Comparison of ENCODE assay signal across 9 cellular contexts in genomic region chrX:50941638-50942037, GRCh38. TPM values are rescaled to one million over a fixed set of nuclear protein-coding genes. Genes with fewer than 3 reads are reported as not detected.
A peak's percentile ranks its signal among the peaks of the same experiment; 100 is the strongest.
DNase-seq lines count a peak whose midpoint lies in the region; ATAC-seq, FAIRE-seq and TF ChIP-seq lines count a peak whose summit lies in the region.
"Had no signal": no experiment of that assay in that cellular context is flagged by ENCODE, and none has a peak within 500 bp of the region (broad histone marks: within the 10 kb centered on the region; RNA-seq: fewer than 3 reads in every experiment).

No MANE protein-coding gene starts in this region.

- in situ Hi-C loops in IMR-90 (cut with MboI; ENCODE audit: low sequenced_read_pairs) (no loop called here), GM12878 (cut with MboI) (no loop called here)

- intact Hi-C loops in IMR-90 (cut with micrococcal nuclease) = loop anchor here (5.0 kb wide), 1 partner anchor 249 kb away; no protein-coding TSS in a partner anchor
- intact Hi-C loops in GM12878 (cut with micrococcal nuclease; ENCODE audit: unreplicated experiment) = no loop called here
- intact Hi-C loops in mucosa of descending colon (cut with DNase I, micrococcal nuclease) = no loop called here

- no peaks in the 10 kb centered on the region; the same call in none of the 2 replicates for H3K27me3 ChIP-seq in IMR-90 (ENCODE audit: control insufficient read depth, insufficient read depth, low read length)
- H3K27me3 ChIP-seq in GM12878 (replicated peaks in 1 of 2; ENCODE audit: control insufficient read depth in 2 of 2, insufficient read depth in 2 of 2, low read length in 1 of 2) = no peaks in the 10 kb centered on the region
- H3K27me3 ChIP-seq in effector memory CD4-positive, alpha-beta T cell (replicated peaks; ENCODE audit: control insufficient read depth, insufficient read depth, low read length, poor library complexity, severe bottlenecking) = no peaks in the 10 kb centered on the region

- H4K8ac ChIP-seq in IMR-90 (ENCODE audit: low read depth in 2 of 2, low read length in 2 of 2) = no peak overlapping the region

- H4K5ac ChIP-seq in IMR-90 (ENCODE audit: low read depth, low read length) = no peak overlapping the region

- no peak overlapping the region for H3K9ac ChIP-seq in IMR-90 (ENCODE audit: low read depth, low read length)
- H3K9ac ChIP-seq in GM12878 (ENCODE audit: control insufficient read depth, insufficient read depth, low read length) = no peak overlapping the region

- TF ChIP-seq RAD21 in IMR-90 (IDR thresholded peaks at IDR 0.05; ENCODE audit: low read length) (no peak), GM12878 (IDR thresholded peaks at IDR 0.05; ENCODE audit: insufficient read depth, low read depth, low read length) (peak; percentile 34; the same call in 1 of the 2 replicates)

- no peaks in the 10 kb centered on the region for H3K9me3 ChIP-seq in IMR-90 (ENCODE audit: control insufficient read depth, insufficient read depth, low read length)
- H3K9me3 ChIP-seq in GM12878 (replicated peaks; ENCODE audit: control insufficient read depth, insufficient read depth, low read length) = no peaks in the 10 kb centered on the region
- no peaks in the 10 kb centered on the region for H3K9me3 ChIP-seq in mucosa of descending colon
- no peaks in the 10 kb centered on the region for H3K9me3 ChIP-seq in effector memory CD4-positive, alpha-beta T cell (ENCODE audit: control insufficient read depth, low read length)

- peak; percentile 17 for TF ChIP-seq CTCF in GM10266 (IDR thresholded peaks at IDR 0.05; ENCODE audit: control insufficient read depth, insufficient read depth, low read depth, missing control alignments)
- TF ChIP-seq CTCF in IMR-90 (conservative IDR thresholded peaks at IDR 0.05; ENCODE audit: low read depth, low read length) = peak; percentile 29
- peak; percentile 37 to 64 (median 46) for TF ChIP-seq CTCF in GM12878 (IDR thresholded peaks at IDR 0.05 in 2 of 3, conservative IDR thresholded peaks at IDR 0.05 in 1 of 3; ENCODE audit: control insufficient read depth in 2 of 3, extremely low read depth in 1 of 3, insufficient read depth in 1 of 3, low read depth in 3 of 3, low read length in 3 of 3)
- no peak for TF ChIP-seq CTCF in mucosa of descending colon (IDR thresholded peaks at IDR 0.05)

- H3K4me2 ChIP-seq in IMR-90 (ENCODE audit: low read depth, low read length) (no peak overlapping the region), GM12878 (ENCODE audit: control insufficient read depth, insufficient read depth) (no peak overlapping the region)

- no peaks in the 10 kb centered on the region for H3K9me1 ChIP-seq in IMR-90 (ENCODE audit: insufficient read depth, low read length)

- peak; percentile 38 for FAIRE-seq in GM12878 (lab: Jason Lieb, UNC)

- no peak overlapping the region for H2BK15ac ChIP-seq in IMR-90 (ENCODE audit: low read depth, low read length)

- WGBS in IMR-90 (ENCODE audit: extremely low coverage in 2 of 2, insufficient read length in 1 of 2), 2 experiments = no CpG with 5 or more reads among the region's 3 CpGs
- WGBS in GM12878 (ENCODE audit: insufficient coverage, insufficient replicate concordance, low lambda C conversion rate, missing lambda C conversion rate) = 0% methylated on average over 3 of the region's 3 CpGs

- no peak overlapping the region for H2BK120ac ChIP-seq in IMR-90 (ENCODE audit: low read depth, low read length)

- no peak overlapping the region for H3K4ac ChIP-seq in IMR-90 (ENCODE audit: low read depth, low read length)

- no peak overlapping the region for H3K23ac ChIP-seq in IMR-90 (ENCODE audit: low read depth, low read length)

- H3K18ac ChIP-seq in IMR-90 (ENCODE audit: low read depth, low read length) = no peak overlapping the region

- SMC1A ChIA-PET in GM12878 (lab: Charles Lee; ENCODE audit: uncharacterized antibody, unreplicated experiment) = interaction anchor here (0.8 to 2.0 kb wide), 4 partner anchors 9 to 198 kb away, joined by 3 to 6 read pairs (median 4); no protein-coding TSS in a partner anchor

- H2AFZ ChIP-seq in IMR-90 (replicated peaks; ENCODE audit: low read length, poor library complexity) = no peak overlapping the region
- H2AFZ ChIP-seq in GM12878 (ENCODE audit: control insufficient read depth, low read depth, low read length) = no peak overlapping the region

- POLR2A ChIA-PET in IMR-90 (lab: Charles Lee; ENCODE audit: unreplicated experiment) (no interaction called here), GM12878 (lab: Charles Lee) (interaction anchor here (0.6 kb wide), 1 partner anchor 31 kb away, joined by 4 read pairs; no protein-coding TSS in a partner anchor)

- TF ChIP-seq EP300 in GM12878 (IDR thresholded peaks at IDR 0.05; ENCODE audit: borderline replicate concordance in 1 of 2, control insufficient read depth in 1 of 2, low read depth in 2 of 2, low read length in 2 of 2) = no peak

- H3K4me3 ChIP-seq in IMR-90 (ENCODE audit: insufficient read depth, low read depth, low read length) = no peak overlapping the region
- H3K4me3 ChIP-seq in GM12878 = no peak overlapping the region
- H3K4me3 ChIP-seq in mucosa of descending colon = no peak overlapping the region
- H3K4me3 ChIP-seq in effector memory CD4-positive, alpha-beta T cell (ENCODE audit: insufficient read depth, low read depth, low read length, poor library complexity, severe bottlenecking) = no peak overlapping the region

- BruUV-seq in IMR-90 (replicated peaks; lab: Mats Ljungman, UMichigan) = no TSS peak
- no TSS peak for BruUV-seq in GM12878 (replicated peaks; lab: Mats Ljungman, UMichigan)

- H3K79me2 ChIP-seq in GM12878 (ENCODE audit: control insufficient read depth, insufficient read depth, low read length) = no peaks in the 10 kb centered on the region

- no peak overlapping the region for H2AK5ac ChIP-seq in IMR-90 (ENCODE audit: low read depth, low read length)

- no peak overlapping the region for H3K14ac ChIP-seq in IMR-90 (replicated peaks; ENCODE audit: low read depth, low read length)

- H4K91ac ChIP-seq in IMR-90 (ENCODE audit: insufficient read depth, low read depth, low read length) = no peak overlapping the region

- dilution Hi-C loops in IMR-90 (cut with HindIII; ENCODE audit: low sequenced_read_pairs, unreplicated experiment) = no loop called here

- no peak overlapping the region for H2AK9ac ChIP-seq in IMR-90 (replicated peaks; ENCODE audit: low read depth, low read length, poor library complexity)

- RAD21 ChIA-PET in GM12878 (lab: Charles Lee; ENCODE audit: unreplicated experiment) = no interaction called here

- DNase-seq in GM10266 (ENCODE audit: extremely low spot score) (no peak), IMR-90 (no peak), GM12878 (ENCODE audit: low read depth, low spot score) (no peak), mucosa of descending colon (peak in 2 of 3 donors; percentile 22 to 28)
- DNase-seq in effector memory CD4-positive, alpha-beta T cell = no peak

- H2BK20ac ChIP-seq in IMR-90 (ENCODE audit: low read depth, low read length) = no peak overlapping the region

- no peak overlapping the region for H2BK5ac ChIP-seq in IMR-90 (ENCODE audit: low read depth, low read length, poor library complexity, severe bottlenecking)

- CTCF ChIA-PET in IMR-90 (lab: Yijun Ruan, JAX) = interaction anchor here (0.7 kb wide), 1 partner anchor 10 kb away, joined by 3 read pairs; no protein-coding TSS in a partner anchor
- CTCF ChIA-PET in GM12878 (lab: Yijun Ruan, JAX) = interaction anchor here (0.5 to 2.1 kb wide), 5 partner anchors 47 to 250 kb away, joined by 3 to 9 read pairs (median 4); no protein-coding TSS in a partner anchor

- no peaks in the 10 kb centered on the region for H3K79me1 ChIP-seq in IMR-90 (ENCODE audit: low read depth in 1 of 2, low read length in 2 of 2)

- no peak overlapping the region for H3K27ac ChIP-seq in IMR-90 (ENCODE audit: insufficient read depth, low read length)
- H3K27ac ChIP-seq in GM12878 (ENCODE audit: control insufficient read depth, insufficient read depth) = no peak overlapping the region
- H3K27ac ChIP-seq in effector memory CD4-positive, alpha-beta T cell (ENCODE audit: insufficient read depth, low read length, poor library complexity, severe bottlenecking) = no peak overlapping the region

- H3K36me3 ChIP-seq in IMR-90 (ENCODE audit: control insufficient read depth, insufficient read depth, low read length) (no peaks in the 10 kb centered on the region), GM12878 (ENCODE audit: control insufficient read depth in 2 of 2, insufficient read depth in 2 of 2, low read length in 1 of 2) (no peaks in the 10 kb centered on the region), mucosa of descending colon (ENCODE audit: low read depth) (no peaks in the 10 kb centered on the region)
- H3K36me3 ChIP-seq in effector memory CD4-positive, alpha-beta T cell (ENCODE audit: control insufficient read depth, insufficient read depth, low read length) = no peaks in the 10 kb centered on the region

- no peaks in the 10 kb centered on the region for H4K20me1 ChIP-seq in IMR-90 (ENCODE audit: insufficient read depth, low read length)
- no peaks in the 10 kb centered on the region for H4K20me1 ChIP-seq in GM12878 (ENCODE audit: control insufficient read depth, insufficient read depth)

- TF ChIP-seq POLR2A in IMR-90 (IDR thresholded peaks at IDR 0.05; ENCODE audit: low read depth, low read length) = no peak
- no peak for TF ChIP-seq POLR2A in GM12878 (IDR thresholded peaks at IDR 0.05; ENCODE audit: low read depth, low read length)

- no peak overlapping the region for H3K56ac ChIP-seq in IMR-90 (ENCODE audit: extremely low read depth, insufficient read depth, low read length)

- ATAC-seq in IMR-90 (ENCODE audit: low read depth) = no peak
- peak; percentile 84 for ATAC-seq in GM12878
- no peak for ATAC-seq in mucosa of descending colon
- ATAC-seq in HG02981 (IDR thresholded peaks at IDR 0.05; ENCODE audit: unreplicated experiment) = no peak
- no peak for ATAC-seq in GM21786 (IDR thresholded peaks at IDR 0.05; ENCODE audit: unreplicated experiment)

- no peaks in the 10 kb centered on the region for H3K4me1 ChIP-seq in IMR-90 (ENCODE audit: control insufficient read depth, insufficient read depth, low read length)
- no peaks in the 10 kb centered on the region for H3K4me1 ChIP-seq in GM12878 (ENCODE audit: control insufficient read depth, insufficient read depth, low read length)
- no peaks in the 10 kb centered on the region for H3K4me1 ChIP-seq in mucosa of descending colon (ENCODE audit: low read depth)
- H3K4me1 ChIP-seq in effector memory CD4-positive, alpha-beta T cell (ENCODE audit: control insufficient read depth, insufficient read depth, low read length, poor library complexity, severe bottlenecking) = no peaks in the 10 kb centered on the region

RNA-seq across cellular contexts. Expression of gene BMP15, which starts 31.1 kb away (rescaled TPM):
- total RNA-seq in IMR-90 (2012; rRNA removed) (not detected in 2 replicates), GM12878 (2014; rRNA removed) (not detected in 2 replicates), GM12878 (2014; rRNA removed; fragmentation: Illumina TruSeq; extraction: Trizol) (not detected in 2 replicates), GM12878 (2021) (not detected in 2 replicates), mucosa of descending colon (not detected)
- polyA plus RNA-seq in IMR-90 (2012; rRNA removed) (not detected in 2 replicates), GM12878 (2011; rRNA removed) (not detected in 2 replicates), GM12878 (2014; fragmentation: Illumina TruSeq; extraction: Trizol) (not detected in 2 replicates), GM12878 (2014; fragmentation: Nextera tagmentation; extraction: Ambion mirVana) (not detected), GM12878 (2014; rRNA removed) (not detected in 2 replicates), GM12878 (2016; fragmentation: Nextera tagmentation; extraction: Ambion mirVana) (not detected)
- polyA plus RNA-seq in IMR-90 (2012; cell fraction: cytosol; rRNA removed) = not detected in 2 replicates
- polyA plus RNA-seq in IMR-90 (2012; cell fraction: nucleus; rRNA removed; ENCODE audit: low replicate concordance) = not detected in 2 replicates
- not detected in 2 replicates for total RNA-seq in GM12878 (2013; cell fraction: nucleolus; rRNA removed)
- polyA plus RNA-seq in GM12878 (2011; ENCODE audit: low read depth) = not detected
- polyA plus RNA-seq in GM12878 (2011; cell fraction: cytosol; rRNA removed) = not detected in 2 replicates
- not detected in 2 replicates for polyA plus RNA-seq in GM12878 (2011; cell fraction: nucleus; rRNA removed)
- polyA plus RNA-seq in GM12878 (2012) = not detected in 2 replicates
- not detected in 2 replicates for polyA minus RNA-seq in GM12878 (2011; rRNA and poly(A)+ RNA removed)
- not detected in 2 replicates for polyA minus RNA-seq in GM12878 (2011; cell fraction: cytosol; rRNA and poly(A)+ RNA removed)
- not detected in 2 replicates for polyA minus RNA-seq in GM12878 (2011; cell fraction: nucleus; rRNA and poly(A)+ RNA removed)
- total RNA-seq: astrocyte, right cardiac atrium had no signal
- polyA plus RNA-seq: right cardiac atrium had no signal

Comparison
In these comparisons a context has a peak if more than half of its experiments do, and no peak if none do; other contexts are left out.
1. DNase-seq: peak in mucosa of descending colon (2 of 3); none in GM10266 (single experiment), IMR-90 (single experiment), GM12878 (single experiment) and effector memory CD4-positive, alpha-beta T cell (0 of 3).